In genomic region chr14:36495666-36496065, GRCh38 we compare ENCODE assay signal across 37 cellular contexts. TPM values are rescaled to one million over a fixed set of nuclear protein-coding genes. Genes with fewer than 3 reads are reported as not detected.
"Had no signal": no experiment of that assay in that cellular context is flagged by ENCODE, and none has a peak within 500 bp of the region (broad histone marks: within the 10 kb centered on the region; RNA-seq: fewer than 3 reads in every experiment).

No MANE protein-coding gene starts in this region.

- H3K4me2 ChIP-seq: neural progenitor cell, smooth muscle cell had no signal

- FAIRE-seq: colon, endometrium had no signal

- H3K9me3 Mint-ChIP-seq: activated naive CD8-positive, alpha-beta T cell treated with anti-CD3 and anti-CD28 coated beads for 36 hours; neural progenitor cell; stimulated activated memory B cell treated with anti-CD40 and anti-IgM and Interleukin-4, amounts not matched to agents 10 μg/mL and 1 μg/mL and 100 μg/mL, for 72 hours; stimulated activated naive CD8-positive, alpha-beta T cell treated with anti-CD3 and anti-CD28 coated beads, Interleukin-15, amount 100 ng/mL, for 72 hours had no signal

- H3K4me1 Mint-ChIP-seq: activated naive CD8-positive, alpha-beta T cell treated with anti-CD3 and anti-CD28 coated beads for 36 hours; natural killer cell; neural progenitor cell; stimulated activated memory B cell treated with anti-CD40 and anti-IgM and Interleukin-4, amounts not matched to agents 10 μg/mL and 1 μg/mL and 100 μg/mL, for 72 hours; stimulated activated naive CD8-positive, alpha-beta T cell treated with anti-CD3 and anti-CD28 coated beads, Interleukin-15, amount 100 ng/mL, for 72 hours had no signal

- H3K9me3 ChIP-seq: adrenal gland, body of pancreas, esophagus squamous epithelium, heart right ventricle, left lung, lower lobe of right lung, psoas muscle, right atrium auricular region, upper lobe of left lung had no signal

- H3K4me1 ChIP-seq: adrenal gland, body of pancreas, esophagus squamous epithelium, heart right ventricle, left lung, lower lobe of right lung, neural progenitor cell, parathyroid adenoma, psoas muscle, right atrium auricular region, upper lobe of left lung had no signal

- H3K27ac ChIP-seq: adrenal gland, body of pancreas, epithelial cell of prostate, esophagus squamous epithelium, heart right ventricle, lower lobe of right lung, neural progenitor cell, parathyroid adenoma, psoas muscle, right atrium auricular region, WERI-Rb-1 had no signal

- ATAC-seq: activated CD4-positive, CD25-positive, alpha-beta regulatory T cell treated with anti-CD3 and anti-CD28 coated beads, Interleukin-2, amount 50 U/mL, for 24 hours; body of pancreas; heart right ventricle; left lung; lower lobe of right lung; natural killer cell; psoas muscle; stimulated activated memory B cell treated with anti-CD40 and anti-IgM and Interleukin-4, amounts not matched to agents 10 μg/mL and 1 μg/mL and 100 μg/mL, for 72 hours; stimulated activated naive CD8-positive, alpha-beta T cell treated with anti-CD3 and anti-CD28 coated beads, Interleukin-15, amount 100 ng/mL, for 72 hours had no signal

- H3K4me3 Mint-ChIP-seq: activated naive CD8-positive, alpha-beta T cell treated with anti-CD3 and anti-CD28 coated beads for 36 hours; natural killer cell; neural progenitor cell; stimulated activated memory B cell treated with anti-CD40 and anti-IgM and Interleukin-4, amounts not matched to agents 10 μg/mL and 1 μg/mL and 100 μg/mL, for 72 hours; stimulated activated naive CD8-positive, alpha-beta T cell treated with anti-CD3 and anti-CD28 coated beads, Interleukin-15, amount 100 ng/mL, for 72 hours had no signal

- H3K27ac Mint-ChIP-seq: activated naive CD8-positive, alpha-beta T cell treated with anti-CD3 and anti-CD28 coated beads for 36 hours; natural killer cell; neural progenitor cell; stimulated activated memory B cell treated with anti-CD40 and anti-IgM and Interleukin-4, amounts not matched to agents 10 μg/mL and 1 μg/mL and 100 μg/mL, for 72 hours had no signal

- DNase-seq: activated CD4-positive, alpha-beta T cell treated with anti-CD3 and anti-CD28 coated beads for 48 hours; activated CD4-positive, alpha-beta T cell treated with anti-CD3 and anti-CD28 coated beads, Interleukin-2, amount 50 U/mL, for 48 hours; activated CD8-positive, alpha-beta memory T cell treated with anti-CD3 and anti-CD28 coated beads for 24 hours; activated effector memory CD4-positive, alpha-beta T cell treated with Interleukin-2 at 50 U/mL for 16 hours; activated naive CD4-positive, alpha-beta T cell treated with Interleukin-2 at 50 U/mL for 16 hours; activated naive CD8-positive, alpha-beta T cell treated with anti-CD3 and anti-CD28 coated beads for 36 hours; adrenal gland; aorta; body of pancreas; dermis blood vessel endothelial cell; effector CD4-positive, alpha-beta T cell; esophagus squamous epithelium; foreskin melanocyte; heart right ventricle; kidney glomerular epithelial cell; left lung; lower lobe of right lung; mesenchymal stem cell; natural killer cell; occipital lobe; psoas muscle; stimulated activated CD4-positive, alpha-beta T cell treated with anti-CD3 and anti-CD28 coated beads, Interleukin-1b, Interleukin-23, amount 100 ng/mL, for 48 hours; stimulated activated CD4-positive, alpha-beta T cell treated with anti-CD3 and anti-CD28 coated beads, Interleukin-4, amount 100 ng/mL, for 4 hours; stimulated activated CD8-positive, alpha-beta memory T cell treated with anti-CD3 and anti-CD28 coated beads, Interleukin-4, amount 100 ng/mL, for 48 hours; stimulated activated naive CD8-positive, alpha-beta T cell treated with anti-CD3 and anti-CD28 coated beads, Interleukin-15, amount 100 ng/mL, for 72 hours; substantia nigra; upper lobe of left lung; WERI-Rb-1 had no signal

- H3K36me3 Mint-ChIP-seq: activated naive CD8-positive, alpha-beta T cell treated with anti-CD3 and anti-CD28 coated beads for 36 hours; natural killer cell; neural progenitor cell; stimulated activated memory B cell treated with anti-CD40 and anti-IgM and Interleukin-4, amounts not matched to agents 10 μg/mL and 1 μg/mL and 100 μg/mL, for 72 hours had no signal

- H3K4me3 ChIP-seq: adrenal gland, body of pancreas, esophagus squamous epithelium, heart right ventricle, left lung, lower lobe of right lung, neural progenitor cell, psoas muscle, right atrium auricular region, smooth muscle cell, upper lobe of left lung had no signal

RNA-seq across cellular contexts. Expression of gene NKX2-1, which starts 24.4 kb away (rescaled TPM):
- polyA plus RNA-seq: adrenal gland, heart right ventricle, psoas muscle, smooth muscle cell had no signal
